26 cellular contexts compared by ENCODE assay signal in the genomic region with DNA sequence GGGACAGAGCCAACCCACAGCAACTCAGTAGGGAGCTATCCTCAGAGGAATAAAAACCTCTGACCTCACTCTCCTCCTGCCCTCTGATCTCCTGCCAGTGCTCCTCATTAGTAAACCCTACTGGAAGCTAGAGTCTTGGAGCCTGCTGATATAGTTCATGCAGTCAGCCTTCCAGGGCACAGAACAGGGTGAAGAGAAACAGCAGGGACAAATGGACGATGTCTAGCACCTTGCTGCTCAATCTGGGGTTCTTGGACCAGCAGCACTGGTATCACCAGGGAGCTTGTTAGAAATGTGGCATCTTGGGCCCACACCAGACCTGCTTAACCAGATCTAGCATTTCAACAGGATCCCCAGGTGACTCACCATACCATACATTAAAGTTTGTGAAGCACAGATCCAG. TPM values are rescaled to one million over a fixed set of nuclear protein-coding genes. Genes with fewer than 3 reads are reported as not detected.
DNase-seq lines count a peak whose midpoint lies in the region; ATAC-seq and TF ChIP-seq lines count a peak whose summit lies in the region.
"Had no signal": no experiment of that assay in that cellular context is flagged by ENCODE, and none has a peak within 500 bp of the region (broad histone marks: within the 10 kb centered on the region; RNA-seq: fewer than 3 reads in every experiment).

No MANE protein-coding gene starts in this region.

- H3K4me1 ChIP-seq in effector memory CD4-positive, alpha-beta T cell (ENCODE audit: control insufficient read depth, insufficient read depth, low read length, poor library complexity, severe bottlenecking), result no peaks in the 10 kb centered on the region
- H3K4me1 ChIP-seq: ascending aorta had no signal

- no peak overlapping the region for H3K4me3 Mint-ChIP-seq in MCF 10A (ENCODE audit: unreplicated experiment)
- H3K4me3 Mint-ChIP-seq in activated naive CD8-positive, alpha-beta T cell treated with anti-CD3 and anti-CD28 coated beads, Interleukin-2, amount 50 U/mL, for 24 hours, result no peak overlapping the region
- no peak overlapping the region for H3K4me3 Mint-ChIP-seq in activated CD4-positive, alpha-beta memory T cell treated with anti-CD3 and anti-CD28 coated beads for 36 hours
- H3K4me3 Mint-ChIP-seq: activated CD4-positive, alpha-beta T cell treated with anti-CD3 and anti-CD28 coated beads, Interleukin-2, amount 10 ng/mL, durations not matched to agents 7 days and 5 days; activated naive CD8-positive, alpha-beta T cell; central memory CD8-positive, alpha-beta T cell; HFFc6; naive thymus-derived CD8-positive, alpha-beta T cell had no signal

- H3K4me1 Mint-ChIP-seq in MCF 10A (ENCODE audit: insufficient read depth, unreplicated experiment), result peaks cover 34% of the 10 kb centered on the region
- peaks cover 5% of the 10 kb centered on the region for H3K4me1 Mint-ChIP-seq in activated naive CD8-positive, alpha-beta T cell treated with anti-CD3 and anti-CD28 coated beads, Interleukin-2, amount 50 U/mL, for 24 hours
- H3K4me1 Mint-ChIP-seq in activated CD4-positive, alpha-beta memory T cell treated with anti-CD3 and anti-CD28 coated beads for 36 hours (ENCODE audit: low read depth), result peaks cover 6% of the 10 kb centered on the region

- H3K27me3 ChIP-seq in MG63, result no peaks in the 10 kb centered on the region
- no peaks in the 10 kb centered on the region for H3K27me3 ChIP-seq in effector memory CD4-positive, alpha-beta T cell (replicated peaks; ENCODE audit: control insufficient read depth, insufficient read depth, low read length, poor library complexity, severe bottlenecking)
- H3K27me3 ChIP-seq: ascending aorta, Peyer's patch, upper lobe of right lung had no signal

- H3K36me3 Mint-ChIP-seq in MCF 10A (ENCODE audit: insufficient read depth, unreplicated experiment), result no peaks in the 10 kb centered on the region
- H3K36me3 Mint-ChIP-seq in activated naive CD8-positive, alpha-beta T cell treated with anti-CD3 and anti-CD28 coated beads, Interleukin-2, amount 50 U/mL, for 24 hours (ENCODE audit: low read depth), result peaks cover 8% of the 10 kb centered on the region
- H3K36me3 Mint-ChIP-seq in activated CD4-positive, alpha-beta memory T cell treated with anti-CD3 and anti-CD28 coated beads for 36 hours, result peaks cover 3% of the 10 kb centered on the region
- H3K36me3 Mint-ChIP-seq: IgD-negative memory B cell had no signal

- H3K27ac ChIP-seq in effector memory CD4-positive, alpha-beta T cell (ENCODE audit: insufficient read depth, low read length, poor library complexity, severe bottlenecking), result no peak overlapping the region
- H3K27ac ChIP-seq: ascending aorta, epithelial cell of prostate, Peyer's patch, upper lobe of right lung, VCaP had no signal

- in situ Hi-C loops in T47D (cut with HindIII; ENCODE audit: low pct_unique_long_range_greater_than_20kb, low sequenced_read_pairs), result no loop called here

- H3K4me3 ChIP-seq in MG63, result no peak overlapping the region
- no peak overlapping the region for H3K4me3 ChIP-seq in effector memory CD4-positive, alpha-beta T cell (ENCODE audit: insufficient read depth, low read depth, low read length, poor library complexity, severe bottlenecking)
- H3K4me3 ChIP-seq: ascending aorta, Peyer's patch, upper lobe of right lung had no signal

- CTCF ChIA-PET in MCF 10A (lab: Yijun Ruan, JAX), result interaction anchor here (0.6 to 1.9 kb wide), 8 partner anchors 10 to 544 kb away, joined by 3 to 15 read pairs (median 3); no protein-coding TSS in a partner anchor
- CTCF ChIA-PET in activated CD4-positive, alpha-beta memory T cell treated with anti-CD3 and anti-CD28 coated beads for 36 hours (lab: Charles Lee), result interaction anchor here (0.6 to 2.4 kb wide), 4 partner anchors 10 to 383 kb away, joined by 3 to 14 read pairs (median 3); no protein-coding TSS in a partner anchor

- POLR2A ChIA-PET in MCF 10A (lab: Yijun Ruan, JAX), result interaction anchor here (0.6 to 0.7 kb wide), 3 partner anchors 9 to 1019 kb away, joined by 3 to 5 read pairs (median 4); no protein-coding TSS in a partner anchor
- POLR2A ChIA-PET in activated CD4-positive, alpha-beta memory T cell treated with anti-CD3 and anti-CD28 coated beads for 36 hours (lab: Charles Lee), result interaction anchor here (0.6 to 0.9 kb wide), 3 partner anchors 9 to 770 kb away, joined by 3 to 4 read pairs (median 3); no protein-coding TSS in a partner anchor

- no peaks in the 10 kb centered on the region for H3K9me3 Mint-ChIP-seq in MCF 10A (ENCODE audit: unreplicated experiment)
- peaks cover 10% of the 10 kb centered on the region for H3K9me3 Mint-ChIP-seq in activated naive CD8-positive, alpha-beta T cell treated with anti-CD3 and anti-CD28 coated beads, Interleukin-2, amount 50 U/mL, for 24 hours
- peaks cover 15% of the 10 kb centered on the region for H3K9me3 Mint-ChIP-seq in activated CD4-positive, alpha-beta memory T cell treated with anti-CD3 and anti-CD28 coated beads for 36 hours
- H3K9me3 Mint-ChIP-seq: central memory CD8-positive, alpha-beta T cell had no signal

- H3K27ac Mint-ChIP-seq in MCF 10A (ENCODE audit: low read depth, unreplicated experiment), result no peak overlapping the region
- no peak overlapping the region for H3K27ac Mint-ChIP-seq in activated naive CD8-positive, alpha-beta T cell treated with anti-CD3 and anti-CD28 coated beads, Interleukin-2, amount 50 U/mL, for 24 hours
- no peak overlapping the region for H3K27ac Mint-ChIP-seq in activated CD4-positive, alpha-beta memory T cell treated with anti-CD3 and anti-CD28 coated beads for 36 hours
- H3K27ac Mint-ChIP-seq: activated CD4-positive, alpha-beta T cell treated with anti-CD3 and anti-CD28 coated beads, Interleukin-2, amount 10 ng/mL, durations not matched to agents 7 days and 5 days; activated naive CD8-positive, alpha-beta T cell; HFFc6; naive thymus-derived CD8-positive, alpha-beta T cell had no signal

- no TSS peak for BruUV-seq in MCF 10A (replicated peaks; lab: Mats Ljungman, UMichigan)

- ATAC-seq in esophagus mucosa, result peak; percentile 89
- ATAC-seq in activated naive CD8-positive, alpha-beta T cell treated with anti-CD3 and anti-CD28 coated beads, Interleukin-2, amount 50 U/mL, for 24 hours, result no peak
- ATAC-seq: left ventricle myocardium superior; naive thymus-derived CD8-positive, alpha-beta T cell; upper lobe of right lung had no signal

- H3K36me3 ChIP-seq in MG63, result no peaks in the 10 kb centered on the region
- no peaks in the 10 kb centered on the region for H3K36me3 ChIP-seq in effector memory CD4-positive, alpha-beta T cell (ENCODE audit: control insufficient read depth, insufficient read depth, low read length)
- H3K36me3 ChIP-seq: ascending aorta, Peyer's patch, upper lobe of right lung had no signal

- no peak for TF ChIP-seq CTCF in MCF 10A (IDR thresholded peaks at IDR 0.05; ENCODE audit: unreplicated experiment)

- no peaks in the 10 kb centered on the region for H3K9me3 ChIP-seq in MG63
- H3K9me3 ChIP-seq in effector memory CD4-positive, alpha-beta T cell (ENCODE audit: control insufficient read depth, low read length), result no peaks in the 10 kb centered on the region
- H3K9me3 ChIP-seq: ascending aorta, Peyer's patch, upper lobe of right lung had no signal

- DNase-seq in T47D (ENCODE audit: low read depth in 1 of 2, low spot score in 1 of 2), result peak; percentile 42 to 57
- no peak for DNase-seq in MCF 10A (ENCODE audit: unreplicated experiment)
- DNase-seq in MG63, result peak; percentile 69
- no peak for DNase-seq in activated T-cell treated with anti-CD3 and anti-CD28 coated beads for 4 hours
- no peak for DNase-seq in activated naive CD8-positive, alpha-beta T cell treated with anti-CD3 and anti-CD28 coated beads, Interleukin-2, amount 50 U/mL, for 24 hours
- no peak for DNase-seq in activated CD4-positive, alpha-beta memory T cell treated with anti-CD3 and anti-CD28 coated beads for 36 hours
- DNase-seq in effector memory CD4-positive, alpha-beta T cell, result no peak
- DNase-seq: activated CD4-positive, alpha-beta T cell treated with anti-CD3 and anti-CD28 coated beads, Interleukin-2, amount 10 ng/mL, durations not matched to agents 7 days and 5 days; DND-41; HFFc6; hypothalamus; left ventricle myocardium superior; midbrain; naive thymus-derived CD8-positive, alpha-beta T cell; NCI-H1436 treated with DMSO at 0.1 percent for 48 hours; stimulated activated CD8-positive, alpha-beta memory T cell treated with anti-CD3 and anti-CD28 coated beads, Interleukin-4, amount 100 ng/mL, for 48 hours; T-helper 2 cell; upper lobe of right lung had no signal

- intact Hi-C loops in MCF 10A (cut with micrococcal nuclease), result no loop called here
- intact Hi-C loops in activated CD4-positive, alpha-beta memory T cell treated with anti-CD3 and anti-CD28 coated beads for 36 hours (cut with micrococcal nuclease), result loop anchor here (10.0 kb wide), 1 partner anchor 303 kb away; a partner anchor contains a TSS

- H3K27me3 Mint-ChIP-seq in MCF 10A (ENCODE audit: insufficient read depth, unreplicated experiment), result peaks cover 12% of the 10 kb centered on the region
- no peaks in the 10 kb centered on the region for H3K27me3 Mint-ChIP-seq in activated naive CD8-positive, alpha-beta T cell treated with anti-CD3 and anti-CD28 coated beads, Interleukin-2, amount 50 U/mL, for 24 hours
- H3K27me3 Mint-ChIP-seq in activated CD4-positive, alpha-beta memory T cell treated with anti-CD3 and anti-CD28 coated beads for 36 hours, result peaks cover 7% of the 10 kb centered on the region

RNA-seq across cellular contexts. Expression of a gene that starts 5.5 kb away (rescaled TPM):
- total RNA-seq in MCF 10A (2022), result not detected in 2 replicates
- 0.22 and 0.99 TPM in 2 replicates for total RNA-seq in MG63 (2014; rRNA removed; shearing (Covaris generic); ENCODE audit: low replicate concordance)
- 16.6 TPM for total RNA-seq in esophagus mucosa
- total RNA-seq in activated CD4-positive, alpha-beta memory T cell treated with anti-CD3 and anti-CD28 coated beads for 36 hours, result 1 to 10 TPM; 6.3 to 7.9 TPM

RNA-seq across cellular contexts. Expression of a gene that starts 5.6 kb away (rescaled TPM):
- total RNA-seq in MCF 10A (2022) (21.2 and 21.8 TPM in 2 replicates), esophagus mucosa (13.8 TPM)
- total RNA-seq in MG63 (2014; rRNA removed; shearing (Covaris generic); ENCODE audit: low replicate concordance), result 7.8 and 29.1 TPM in 2 replicates
- 10 to 100 TPM; 13.0 to 16.0 TPM for total RNA-seq in activated CD4-positive, alpha-beta memory T cell treated with anti-CD3 and anti-CD28 coated beads for 36 hours

Comparison
In these comparisons a context has a peak if more than half of its experiments do, and no peak if none do; other contexts are left out.
1. DNase-seq: peak in T47D (2 of 2) and MG63 (single experiment); none in MCF 10A (single experiment), activated T-cell treated with anti-CD3 and anti-CD28 coated beads for 4 hours (single experiment), activated naive CD8-positive, alpha-beta T cell treated with anti-CD3 and anti-CD28 coated beads, Interleukin-2, amount 50 U/mL, for 24 hours (single experiment), activated CD4-positive, alpha-beta memory T cell treated with anti-CD3 and anti-CD28 coated beads for 36 hours (single experiment) and effector memory CD4-positive, alpha-beta T cell (0 of 3).